1 cellular context compared by ENCODE assay signal in genomic region chr11:33699515-33700424, GRCh38.
TF ChIP-seq lines count a peak whose summit lies in the region.

No MANE protein-coding gene starts in this region.

TF ChIP-seq in HepG2, 621 proteins besides CTCF, POLR2A, EP300 and RAD21 (continued from another document and continues in another):
- TF ChIP-seq HMG20A (CRISPR knock-in tag; IDR thresholded peaks at IDR 0.05; ENCODE audit: borderline replicate concordance), result peak; percentile 27; the same call in 1 of the 2 replicates
- TF ChIP-seq ZBTB25 (CRISPR knock-in tag; IDR thresholded peaks at IDR 0.05), result 0 out of 2 replicates have a peak, but pooled peaks have one; percentile 31
- TF ChIP-seq YY1 (IDR thresholded peaks at IDR 0.05; ENCODE audit: insufficient read depth, insufficient replicate concordance, low read depth, low read length), result peak; percentile 12
- TF ChIP-seq TRIM24 (CRISPR knock-in tag; IDR thresholded peaks at IDR 0.05), result no peak
- TF ChIP-seq SALL2 (CRISPR knock-in tag; IDR thresholded peaks at IDR 0.05), result peak; percentile 64; the same call in 1 of the 2 replicates
- TF ChIP-seq ZFP1 (CRISPR knock-in tag; IDR thresholded peaks at IDR 0.05), result peak; percentile 55; the same call in 1 of the 2 replicates
- TF ChIP-seq MAFK (conservative IDR thresholded peaks at IDR 0.05 in 1 of 2, IDR thresholded peaks at IDR 0.05 in 1 of 2; ENCODE audit: low read length in 2 of 2), result 0 out of 4 replicates have a peak, but pooled peaks of 1 of the 2 experiments have one; percentile 11
- TF ChIP-seq MYNN (CRISPR knock-in tag; IDR thresholded peaks at IDR 0.05; ENCODE audit: low read depth), result 0 out of 2 replicates have a peak, but pooled peaks have one; percentile 45
- no peak; the same call in 1 of the 2 replicates for TF ChIP-seq ZNF691 (CRISPR knock-in tag; IDR thresholded peaks at IDR 0.05; ENCODE audit: borderline replicate concordance, low read depth)
- TF ChIP-seq GATAD1 (CRISPR knock-in tag; IDR thresholded peaks at IDR 0.05), result peak; percentile 53; the same call in 1 of the 2 replicates
- 0 out of 2 replicates have a peak, but pooled peaks have one; percentile 31 for TF ChIP-seq USF2 (IDR thresholded peaks at IDR 0.05; ENCODE audit: low read depth, low read length)
- peak; percentile 26; the same call in 1 of the 2 replicates for TF ChIP-seq USF2 (CRISPR knock-in tag; IDR thresholded peaks at IDR 0.05; ENCODE audit: borderline replicate concordance)
- peak; percentile 66; the same call in 1 of the 2 replicates for TF ChIP-seq ZSCAN31 (CRISPR knock-in tag; IDR thresholded peaks at IDR 0.05; ENCODE audit: low read depth)
- TF ChIP-seq SIN3A (IDR thresholded peaks at IDR 0.05; ENCODE audit: borderline replicate concordance, low read depth, low read length), result peak; percentile 71; the same call in 1 of the 2 replicates
- TF ChIP-seq NFE2 (CRISPR knock-in tag; IDR thresholded peaks at IDR 0.05), result peak; percentile 59; the same call in 1 of the 2 replicates
- TF ChIP-seq ZXDC (CRISPR knock-in tag; IDR thresholded peaks at IDR 0.05), result no peak
- TF ChIP-seq TGIF2 (CRISPR knock-in tag; IDR thresholded peaks at IDR 0.05), result peak; percentile 72; the same call in 1 of the 2 replicates
- TF ChIP-seq BRF2 (CRISPR knock-in tag; IDR thresholded peaks at IDR 0.05), result peak; percentile 77
- TF ChIP-seq ZNF124 (CRISPR knock-in tag; IDR thresholded peaks at IDR 0.05), result no peak; the same call in 1 of the 2 replicates
- 0 out of 2 replicates have a peak, but pooled peaks have one; percentile 35 for TF ChIP-seq CBX5 (CRISPR knock-in tag; IDR thresholded peaks at IDR 0.05; ENCODE audit: borderline replicate concordance)
- no peak for TF ChIP-seq ONECUT2 (CRISPR knock-in tag; IDR thresholded peaks at IDR 0.05)
- peak; percentile 26; the same call in 1 of the 2 replicates for TF ChIP-seq ZNF614 (CRISPR knock-in tag; IDR thresholded peaks at IDR 0.05; ENCODE audit: borderline replicate concordance)
- TF ChIP-seq ZNF792 (CRISPR knock-in tag; IDR thresholded peaks at IDR 0.05), result peak; percentile 56; the same call in 1 of the 2 replicates
- 0 out of 2 replicates have a peak, but pooled peaks have one; percentile 51 for TF ChIP-seq CC2D1A (CRISPR knock-in tag; IDR thresholded peaks at IDR 0.05)
- no peak for TF ChIP-seq SRSF9 (IDR thresholded peaks at IDR 0.05; ENCODE audit: borderline replicate concordance, insufficient read depth, low read depth, low read length, poor library complexity, severe bottlenecking)
- no peak for TF ChIP-seq CERS6 (CRISPR knock-in tag; IDR thresholded peaks at IDR 0.05)
- no peak; a peak in 1 of 4 replicates for TF ChIP-seq REST (IDR thresholded peaks at IDR 0.05; ENCODE audit: borderline replicate concordance in 1 of 2, low read depth in 1 of 2, low read length in 2 of 2)
- peak; percentile 58; the same call in 1 of the 2 replicates for TF ChIP-seq NR0B2 (CRISPR knock-in tag; IDR thresholded peaks at IDR 0.05)
- peak; percentile 37; the same call in 1 of the 2 replicates for TF ChIP-seq ZNF556 (CRISPR knock-in tag; IDR thresholded peaks at IDR 0.05; ENCODE audit: borderline replicate concordance)
- TF ChIP-seq CHD2 (IDR thresholded peaks at IDR 0.05; ENCODE audit: low read depth, low read length), result no peak
- TF ChIP-seq CSRNP1 (CRISPR knock-in tag; IDR thresholded peaks at IDR 0.05), result 0 out of 2 replicates have a peak, but pooled peaks have one; percentile 24
- 0 out of 2 replicates have a peak, but pooled peaks have one; percentile 24 for TF ChIP-seq ZNF83 (CRISPR knock-in tag; IDR thresholded peaks at IDR 0.05; ENCODE audit: borderline replicate concordance)
- TF ChIP-seq BCL3 (CRISPR knock-in tag; IDR thresholded peaks at IDR 0.05), result no peak
- TF ChIP-seq ZSCAN5A (CRISPR knock-in tag; IDR thresholded peaks at IDR 0.05; ENCODE audit: borderline replicate concordance), result peak; percentile 69; the same call in 1 of the 2 replicates
- TF ChIP-seq ZNF740 (CRISPR knock-in tag; IDR thresholded peaks at IDR 0.05), result peak; percentile 48; the same call in 1 of the 2 replicates
- TF ChIP-seq ZFP37 (CRISPR knock-in tag; IDR thresholded peaks at IDR 0.05; ENCODE audit: borderline replicate concordance), result no peak
- no peak for TF ChIP-seq MIER2 (CRISPR knock-in tag; IDR thresholded peaks at IDR 0.05)
- TF ChIP-seq IRF2 (CRISPR knock-in tag; IDR thresholded peaks at IDR 0.05), result no peak
- peak; percentile 53; the same call in 1 of the 2 replicates for TF ChIP-seq GFI1 (CRISPR knock-in tag; IDR thresholded peaks at IDR 0.05; ENCODE audit: borderline replicate concordance)
- peak; percentile 21 for TF ChIP-seq CCAR2 (optimal IDR thresholded peaks at IDR 0.05; ENCODE audit: low read depth, low read length)
